ENCODE assay signal across 21 cellular contexts in the genomic region with DNA sequence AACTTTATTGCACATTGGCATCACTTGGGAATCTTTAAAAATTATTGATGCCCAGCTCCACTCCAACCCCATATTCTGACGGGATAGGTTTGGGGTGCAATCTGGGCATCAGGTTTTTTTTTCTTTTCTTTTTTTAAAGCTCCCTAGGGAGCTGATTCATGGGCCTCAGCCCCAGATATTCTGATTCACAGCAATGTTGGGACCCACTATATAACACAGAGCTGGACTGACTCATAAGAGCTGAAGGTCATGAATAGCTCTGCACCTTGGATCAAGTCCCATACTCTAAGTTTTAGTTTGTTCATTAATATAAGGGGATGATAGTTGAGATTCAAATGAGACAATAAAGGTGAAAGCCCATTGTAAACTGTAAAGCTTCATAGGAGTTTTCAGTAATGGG.
DNase-seq lines count a peak whose midpoint lies in the region; ATAC-seq and TF ChIP-seq lines count a peak whose summit lies in the region.
"Had no signal": no experiment of that assay in that cellular context is flagged by ENCODE, and none has a peak within 500 bp of the region (broad histone marks: within the 10 kb centered on the region; RNA-seq: fewer than 3 reads in every experiment).

No MANE protein-coding gene starts in this region.

- peaks cover 6% of the 10 kb centered on the region for H3K79me1 ChIP-seq in mesenchymal stem cell (replicated peaks; ENCODE audit: low read length, poor library complexity, severe bottlenecking)

- DNase-seq in AG10803 (ENCODE audit: low read depth) (peak; percentile 83), HS-5 (ENCODE audit: low read depth) (peak; percentile 96), astrocyte of the spinal cord (ENCODE audit: low read depth, low spot score) (peak; percentile 77), mesenchymal stem cell (peak; percentile 42), suprapubic skin (ENCODE audit: low spot score in 2 of 2) (no peak)
- no peak for DNase-seq in activated CD8-positive, alpha-beta T cell treated with anti-CD3 and anti-CD28 coated beads for 36 hours
- DNase-seq: activated CD8-positive, alpha-beta memory T cell treated with anti-CD3 and anti-CD28 coated beads, Interleukin-2, amount 50 U/mL, for 48 hours; activated gamma-delta T cell treated with Interleukin-2 at 50 U/mL for 16 hours; dermis blood vessel endothelial cell; erythroblast; GF-D8; NCI-H1105; NCI-H526 treated with DMSO at 0.1 percent for 48 hours; stimulated activated CD4-positive, alpha-beta T cell treated with anti-CD3 and anti-CD28 coated beads, Interleukin-1b, Interleukin-23, amount 100 ng/mL, for 48 hours had no signal

- H3K4me1 Mint-ChIP-seq in activated CD8-positive, alpha-beta T cell treated with anti-CD3 and anti-CD28 coated beads for 36 hours (ENCODE audit: low read depth), result no peaks in the 10 kb centered on the region
- H3K4me1 Mint-ChIP-seq: mesothelial cell of epicardium had no signal

- H2AK5ac ChIP-seq in mesenchymal stem cell (ENCODE audit: low read length, severe bottlenecking), result no peak overlapping the region

- intact Hi-C loops in activated CD8-positive, alpha-beta T cell treated with anti-CD3 and anti-CD28 coated beads for 36 hours (cut with micrococcal nuclease), result no loop called here

- no peak overlapping the region for H3K27ac ChIP-seq in mesenchymal stem cell (ENCODE audit: low read length, poor library complexity, severe bottlenecking)
- H3K27ac ChIP-seq in suprapubic skin, result no peak overlapping the region
- H3K27ac ChIP-seq: neural progenitor cell, SK-N-MC had no signal

- no peak overlapping the region for H3K18ac ChIP-seq in mesenchymal stem cell (ENCODE audit: low read depth in 1 of 2, low read length in 2 of 2)

- TF ChIP-seq EP300 in suprapubic skin (IDR thresholded peaks at IDR 0.05), result no peak

- no peak overlapping the region for H3K14ac ChIP-seq in mesenchymal stem cell (ENCODE audit: low read length in 2 of 2)

- H3K36me3 Mint-ChIP-seq in activated CD8-positive, alpha-beta T cell treated with anti-CD3 and anti-CD28 coated beads for 36 hours (ENCODE audit: low read depth), result no peaks in the 10 kb centered on the region
- H3K36me3 Mint-ChIP-seq: mesothelial cell of epicardium, neural progenitor cell had no signal

- no peak overlapping the region for H2AFZ ChIP-seq in mesenchymal stem cell (ENCODE audit: low read depth, low read length)
- H2AFZ ChIP-seq: GM23338, neural progenitor cell had no signal

- no peaks in the 10 kb centered on the region for H3K27me3 Mint-ChIP-seq in activated CD8-positive, alpha-beta T cell treated with anti-CD3 and anti-CD28 coated beads for 36 hours

- H3K36me3 ChIP-seq in mesenchymal stem cell (ENCODE audit: control insufficient read depth in 1 of 2, insufficient read depth in 2 of 2, low read depth in 1 of 2, low read length in 2 of 2) (peaks cover 0 to 8% of the 10 kb centered on the region in 2 experiments), suprapubic skin (no peaks in the 10 kb centered on the region)
- H3K36me3 ChIP-seq: neural progenitor cell had no signal

- WGBS in mesenchymal stem cell, result 63% methylated on average over 1 of the region's 1 CpG
- 71% methylated on average over 1 of the region's 1 CpG for WGBS in suprapubic skin

- H2BK12ac ChIP-seq in mesenchymal stem cell (ENCODE audit: low read length in 2 of 2), result no peak overlapping the region

- no peak overlapping the region for H3K4me3 ChIP-seq in AG10803 (ENCODE audit: low read length)
- H3K4me3 ChIP-seq in astrocyte of the spinal cord (ENCODE audit: low read depth, low read length), result no peak overlapping the region
- H3K4me3 ChIP-seq in mesenchymal stem cell (ENCODE audit: insufficient read depth in 1 of 2, low read depth in 1 of 2, low read length in 2 of 2), result peak overlapping the region in 1 of 2 experiments; percentile 31
- H3K4me3 ChIP-seq in suprapubic skin, result no peak overlapping the region
- H3K4me3 ChIP-seq: GM23338, K562, neural progenitor cell, SK-N-MC had no signal

- no peak overlapping the region for H2BK15ac ChIP-seq in mesenchymal stem cell (ENCODE audit: low read depth, poor library complexity, severe bottlenecking)

- no peak overlapping the region for H2BK120ac ChIP-seq in mesenchymal stem cell (ENCODE audit: low read depth, low read length)

- no peaks in the 10 kb centered on the region for H3K9me3 Mint-ChIP-seq in activated CD8-positive, alpha-beta T cell treated with anti-CD3 and anti-CD28 coated beads for 36 hours
- H3K9me3 Mint-ChIP-seq: GM23338, mesothelial cell of epicardium, neural progenitor cell had no signal

- no peak overlapping the region for H3K4ac ChIP-seq in mesenchymal stem cell (ENCODE audit: low read depth in 1 of 2, low read length in 2 of 2)

- H3K9ac ChIP-seq in mesenchymal stem cell (ENCODE audit: low read length), result no peak overlapping the region
- H3K9ac ChIP-seq: neural progenitor cell had no signal

- ATAC-seq in activated CD8-positive, alpha-beta T cell treated with anti-CD3 and anti-CD28 coated beads for 36 hours, result no peak
- ATAC-seq in GM18517 (IDR thresholded peaks at IDR 0.05; ENCODE audit: unreplicated experiment), result no peak
- no peak for ATAC-seq in HG02870 (IDR thresholded peaks at IDR 0.05; ENCODE audit: unreplicated experiment)
- ATAC-seq: GM23338, K562 had no signal

- H3K4me1 ChIP-seq in mesenchymal stem cell (ENCODE audit: control insufficient read depth, insufficient read depth, low read depth, low read length) (no peaks in the 10 kb centered on the region), suprapubic skin (no peaks in the 10 kb centered on the region)

- no peak overlapping the region for H3K27ac Mint-ChIP-seq in activated CD8-positive, alpha-beta T cell treated with anti-CD3 and anti-CD28 coated beads for 36 hours
- H3K27ac Mint-ChIP-seq: GM23338, mesothelial cell of epicardium, neural progenitor cell had no signal

- H2BK5ac ChIP-seq in mesenchymal stem cell (ENCODE audit: low read depth, low read length, poor library complexity, severe bottlenecking), result no peak overlapping the region

- H3K4me3 Mint-ChIP-seq in activated CD8-positive, alpha-beta T cell treated with anti-CD3 and anti-CD28 coated beads for 36 hours, result no peak overlapping the region
- H3K4me3 Mint-ChIP-seq: GM23338, mesothelial cell of epicardium, neural progenitor cell had no signal

- TF ChIP-seq CTCF in AG10803 (conservative IDR thresholded peaks at IDR 0.05; ENCODE audit: low read length) (no peak), astrocyte of the spinal cord (IDR thresholded peaks at IDR 0.05; ENCODE audit: low read depth, low read length) (no peak), suprapubic skin (IDR thresholded peaks at IDR 0.05) (no peak)
- no peak for TF ChIP-seq CTCF in activated CD8-positive, alpha-beta T cell treated with anti-CD3 and anti-CD28 coated beads for 36 hours (IDR thresholded peaks at IDR 0.05)

- peaks cover 0 to 63% of the 10 kb centered on the region in 2 experiments for H3K27me3 ChIP-seq in mesenchymal stem cell (ENCODE audit: control insufficient read depth in 1 of 2, insufficient read depth in 1 of 2, low read length in 2 of 2)
- no peaks in the 10 kb centered on the region for H3K27me3 ChIP-seq in suprapubic skin
- H3K27me3 ChIP-seq: neural progenitor cell had no signal

- H3K23ac ChIP-seq in mesenchymal stem cell (ENCODE audit: low read length in 2 of 2), result no peak overlapping the region

- H3K9me3 ChIP-seq in mesenchymal stem cell (ENCODE audit: control insufficient read depth, low read length) (no peaks in the 10 kb centered on the region), suprapubic skin (no peaks in the 10 kb centered on the region)

- POLR2A ChIA-PET in activated CD8-positive, alpha-beta T cell treated with anti-CD3 and anti-CD28 coated beads for 36 hours (lab: Charles Lee), result no interaction called here

- no peak overlapping the region for H3K4me2 ChIP-seq in mesenchymal stem cell (ENCODE audit: low read length, poor library complexity, severe bottlenecking)
- H3K4me2 ChIP-seq: GM23338, neural progenitor cell had no signal

- H4K91ac ChIP-seq in mesenchymal stem cell (ENCODE audit: low read length), result no peak overlapping the region

- CTCF ChIA-PET in activated CD8-positive, alpha-beta T cell treated with anti-CD3 and anti-CD28 coated beads for 36 hours (lab: Charles Lee), result interaction anchor here (0.7 to 0.9 kb wide), 2 partner anchors 16 to 67 kb away, joined by 3 to 5 read pairs; no protein-coding TSS in a partner anchor

- in situ Hi-C loops in astrocyte of the spinal cord (cut with HindIII; ENCODE audit: low sequenced_read_pairs), result no loop called here

- no peak for TF ChIP-seq POLR2A in suprapubic skin (IDR thresholded peaks at IDR 0.05)

- no peak overlapping the region for H4K8ac ChIP-seq in mesenchymal stem cell (ENCODE audit: low read length)

Comparison
In these comparisons a context has a peak if more than half of its experiments do, and no peak if none do; other contexts are left out.
1. DNase-seq: peak in AG10803 (single experiment), HS-5 (single experiment), astrocyte of the spinal cord (single experiment) and mesenchymal stem cell (single experiment); none in suprapubic skin (0 of 2) and activated CD8-positive, alpha-beta T cell treated with anti-CD3 and anti-CD28 coated beads for 36 hours (single experiment).